Comparison of ENCODE assay signal across 16 cellular contexts in genomic region chr4:151417164-151417571, GRCh38. TPM values are rescaled to one million over a fixed set of nuclear protein-coding genes. Genes with fewer than 3 reads are reported as not detected.
DNase-seq lines count a peak whose midpoint lies in the region; ATAC-seq and TF ChIP-seq lines count a peak whose summit lies in the region.
"Had no signal": no experiment of that assay in that cellular context is flagged by ENCODE, and none has a peak within 500 bp of the region (broad histone marks: within the 10 kb centered on the region; RNA-seq: fewer than 3 reads in every experiment).

No MANE protein-coding gene starts in this region.

- H3K36me3 ChIP-seq in ACC112 (ENCODE audit: insufficient read depth, low read length), result no peaks in the 10 kb centered on the region
- H3K36me3 ChIP-seq: brain microvascular endothelial cell, pancreas had no signal

- peaks cover 19% of the 10 kb centered on the region for H3K27me3 Mint-ChIP-seq in T-helper 17 cell

- in situ Hi-C loops in SK-MEL-5 (cut with HindIII; ENCODE audit: low pct_unique_long_range_greater_than_20kb, low sequenced_read_pairs), result no loop called here

- peak overlapping the region; percentile 88 for H3K27ac ChIP-seq in ACC112 (ENCODE audit: low read depth, low read length)
- H3K27ac ChIP-seq in foreskin keratinocyte, result peak overlapping the region; percentile 93

- ATAC-seq in HG02885 (IDR thresholded peaks at IDR 0.05; ENCODE audit: poor library complexity, unreplicated experiment) (peak; percentile 44), foreskin keratinocyte (peak; percentile 81), HG03442 (IDR thresholded peaks at IDR 0.05; ENCODE audit: unreplicated experiment) (no peak), T-helper 17 cell (no peak)

- no peaks in the 10 kb centered on the region for H3K36me3 Mint-ChIP-seq in T-helper 17 cell (ENCODE audit: low read depth)
- H3K36me3 Mint-ChIP-seq: immature natural killer cell had no signal

- no peak overlapping the region for H3K4me3 ChIP-seq in ACC112 (ENCODE audit: low read depth, low read length)
- H3K4me3 ChIP-seq: pancreas had no signal

- H2AFZ ChIP-seq in ACC112 (ENCODE audit: low read length, unreplicated experiment), result peak overlapping the region; percentile 69

- TF ChIP-seq CTCF in foreskin keratinocyte (conservative IDR thresholded peaks at IDR 0.05), result peak; percentile 42

- no peaks in the 10 kb centered on the region for H3K79me2 ChIP-seq in ACC112 (ENCODE audit: control insufficient read depth, insufficient read depth, low read length, unreplicated experiment)

- H3K27me3 ChIP-seq in ACC112 (ENCODE audit: insufficient read depth, low read length) (no peaks in the 10 kb centered on the region), foreskin keratinocyte (no peaks in the 10 kb centered on the region)
- H3K27me3 ChIP-seq: brain microvascular endothelial cell, pancreas had no signal

- H3K4me1 ChIP-seq in ACC112 (ENCODE audit: control insufficient read depth, insufficient read depth, low read length, unreplicated experiment) (peaks cover 39% of the 10 kb centered on the region), foreskin keratinocyte (peaks cover 31% of the 10 kb centered on the region)

- no peak overlapping the region for H3K27ac Mint-ChIP-seq in T-helper 17 cell
- H3K27ac Mint-ChIP-seq: activated CD4-positive, alpha-beta memory T cell treated with anti-CD3 and anti-CD28 coated beads, Interleukin-2, amount 10 ng/mL, durations not matched to agents 7 days and 5 days; immature natural killer cell had no signal

- no peaks in the 10 kb centered on the region for H3K9me3 ChIP-seq in T-helper 17 cell (ENCODE audit: control insufficient read depth, low read length, poor library complexity, severe bottlenecking)
- H3K9me3 ChIP-seq: pancreas had no signal

- H3K4me3 Mint-ChIP-seq in T-helper 17 cell, result no peak overlapping the region
- H3K4me3 Mint-ChIP-seq: activated CD4-positive, alpha-beta memory T cell treated with anti-CD3 and anti-CD28 coated beads, Interleukin-2, amount 10 ng/mL, durations not matched to agents 7 days and 5 days; immature natural killer cell had no signal

- DNase-seq in SK-MEL-5 (ENCODE audit: low read depth, low spot score) (peak; percentile 17), foreskin keratinocyte (peak; percentile 95 to 99), T-helper 9 cell (no peak), DMS153 treated with DMSO at 0.1 percent for 48 hours (lab: John Stamatoyannopoulos, UW; ENCODE audit: unreplicated experiment) (no peak), T-helper 17 cell (no peak)
- DNase-seq: activated CD4-positive, alpha-beta memory T cell treated with anti-CD3 and anti-CD28 coated beads, Interleukin-2, amount 10 ng/mL, durations not matched to agents 7 days and 5 days; activated effector memory CD4-positive, alpha-beta T cell treated with Interleukin-2 at 50 U/mL for 16 hours; brain microvascular endothelial cell; DMS79 treated with DMSO at 0.1 percent for 48 hours; immature natural killer cell; NCI-H524; pancreas; stimulated activated CD4-positive, alpha-beta T cell treated with anti-CD3 and anti-CD28 coated beads, Interleukin-15, amount 100 ng/mL, for 24 hours had no signal

- peaks cover 3% of the 10 kb centered on the region for H3K4me1 Mint-ChIP-seq in T-helper 17 cell
- H3K4me1 Mint-ChIP-seq: activated CD4-positive, alpha-beta memory T cell treated with anti-CD3 and anti-CD28 coated beads, Interleukin-2, amount 10 ng/mL, durations not matched to agents 7 days and 5 days; immature natural killer cell had no signal

RNA-seq across cellular contexts. Expression of gene FHIP1A, which starts 8.2 kb away (rescaled TPM):
- 1.8 and 2.7 TPM in 2 replicates for total RNA-seq in SK-MEL-5 (2014; rRNA removed; shearing (Covaris generic))
- 1.1 and 1.7 TPM in 2 replicates for polyA plus RNA-seq in SK-MEL-5 (2015; cell fraction: cytosol; rRNA removed)
- 0.68 and 1.4 TPM in 2 replicates for polyA plus RNA-seq in SK-MEL-5 (2015; cell fraction: nucleus; rRNA removed)
- 17.0 and 19.1 TPM in 2 replicates for total RNA-seq in foreskin keratinocyte
- polyA plus RNA-seq in foreskin keratinocyte, result 0.93 and 1.3 TPM in 2 replicates
- total RNA-seq in T-helper 17 cell, result 1 to 10 TPM in 1 of 2 donors, under 1 TPM in 1; 0.86 to 1.3 TPM
- polyA plus RNA-seq: immature natural killer cell had no signal

Comparison
In these comparisons a context has a peak if more than half of its experiments do, and no peak if none do; other contexts are left out.
1. ATAC-seq: peak in HG02885 (single experiment) and foreskin keratinocyte (single experiment); none in HG03442 (single experiment) and T-helper 17 cell (single experiment).
2. DNase-seq: peak in SK-MEL-5 (single experiment) and foreskin keratinocyte (2 of 2); none in T-helper 9 cell (single experiment), DMS153 treated with DMSO at 0.1 percent for 48 hours (single experiment) and T-helper 17 cell (0 of 3).